Comparison of ENCODE assay signal across 8 cellular contexts in the genomic region with DNA sequence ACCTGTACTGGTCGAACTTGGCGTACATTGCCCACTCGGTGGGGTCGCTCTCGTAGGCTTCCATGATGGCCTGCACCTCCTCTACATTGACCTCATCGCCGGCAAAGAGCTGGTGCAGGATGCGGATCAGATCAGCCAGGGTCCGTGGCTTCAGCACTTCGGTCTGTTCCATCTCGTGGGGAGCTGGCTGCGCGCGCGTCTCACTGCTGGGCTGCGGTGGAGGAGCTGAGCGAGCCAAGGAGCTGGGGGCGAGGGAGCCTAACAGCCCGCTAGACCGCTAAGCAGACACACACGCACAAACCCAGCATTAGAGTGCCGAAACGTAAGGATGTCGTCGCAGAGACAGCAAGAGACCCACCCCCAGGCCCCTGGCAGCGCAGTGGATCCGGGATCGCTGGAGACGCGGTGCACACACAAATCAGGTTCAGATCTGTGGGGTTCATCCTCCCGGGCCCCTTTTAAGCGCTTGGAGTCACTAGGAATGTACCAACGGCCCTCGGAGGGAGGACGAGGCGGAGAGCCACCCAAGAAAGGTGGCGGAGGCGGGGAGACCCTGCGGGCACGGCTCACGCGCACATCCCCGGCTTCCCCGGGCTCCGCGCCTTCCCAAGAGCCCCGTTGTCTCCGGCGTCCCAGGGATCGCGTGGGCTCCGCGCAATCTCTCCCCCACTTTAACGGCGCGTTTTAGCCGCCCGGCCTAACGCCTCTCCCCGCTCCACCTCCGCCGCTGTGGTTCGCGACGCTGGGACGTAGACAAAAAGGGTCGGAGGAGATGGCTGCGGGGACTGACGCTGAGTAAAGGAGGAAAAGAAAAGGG. TPM values are rescaled to one million over a fixed set of nuclear protein-coding genes. Genes with fewer than 3 reads are reported as not detected.
A peak's percentile ranks its signal among the peaks of the same experiment; 100 is the strongest.
DNase-seq lines count a peak whose midpoint lies in the region; ATAC-seq and TF ChIP-seq lines count a peak whose summit lies in the region.

A gene (minus strand): TSS at position 434 of the 817 bp plus-strand sequence. CDS start 262 bp downstream, at position 172.

- WGBS in aorta, 2 donors: 0 to 1% methylated on average over 55 to 69 of the region's 69 CpGs

- no peaks in the 10 kb centered on the region for H3F3A ChIP-seq in PC-3 (ENCODE audit: low read length, unreplicated experiment)

- peaks cover 26% of the 10 kb centered on the region for H3K4me1 Mint-ChIP-seq in activated naive CD8-positive, alpha-beta T cell treated with anti-CD3 and anti-CD28 coated beads, Interleukin-2, amount 50 U/mL, for 24 hours
- H3K4me1 Mint-ChIP-seq in nephron progenitor cell: peaks cover 32% of the 10 kb centered on the region

- H3K36me3 ChIP-seq in MG63 (no peaks in the 10 kb centered on the region), aorta (ENCODE audit: control insufficient read depth in 1 of 2, insufficient read depth in 2 of 2, low read length in 1 of 2) (no peaks in the 10 kb centered on the region), PC-3 (ENCODE audit: low read depth, low read length) (no peaks in the 10 kb centered on the region)

- H4K20me1 ChIP-seq in PC-3 (ENCODE audit: low read length): no peaks in the 10 kb centered on the region

- no peak within 1 kb of the TSS for H2AFZ ChIP-seq in PC-3 (ENCODE audit: low read length)

- H3K27me3 ChIP-seq in MG63 (peaks cover 76% of the 10 kb centered on the region), aorta (ENCODE audit: control insufficient read depth in 1 of 2, insufficient read depth in 2 of 2, low read length in 1 of 2) (no peaks in the 10 kb centered on the region), PC-3 (ENCODE audit: low read length) (peaks cover 26% of the 10 kb centered on the region; the same call in 1 of the 2 replicates)

- H3K27ac ChIP-seq in aorta (ENCODE audit: low read depth in 1 of 2, low read length in 2 of 2) (peak within 1 kb of the TSS; percentile 62 to 80), PC-3 (ENCODE audit: low read length) (no peak within 1 kb of the TSS)

- no peaks in the 10 kb centered on the region for H3K9me3 Mint-ChIP-seq in activated naive CD8-positive, alpha-beta T cell treated with anti-CD3 and anti-CD28 coated beads, Interleukin-2, amount 50 U/mL, for 24 hours
- no peaks in the 10 kb centered on the region for H3K9me3 Mint-ChIP-seq in nephron progenitor cell

- intact Hi-C loops in aorta (cut with DNase I): loop anchor here in 1 of 2 donors (5.0 to 10.0 kb wide), 2 partner anchors 92 to 189 kb away; a partner anchor contains a TSS
- intact Hi-C loops in PC-3 (cut with micrococcal nuclease): no loop called here

- no peak within 1 kb of the TSS for H3K4me2 ChIP-seq in PC-3 (ENCODE audit: low read length)

- no peaks in the 10 kb centered on the region for H3K36me3 Mint-ChIP-seq in activated naive CD8-positive, alpha-beta T cell treated with anti-CD3 and anti-CD28 coated beads, Interleukin-2, amount 50 U/mL, for 24 hours (ENCODE audit: low read depth)
- peaks cover 24% of the 10 kb centered on the region for H3K36me3 Mint-ChIP-seq in nephron progenitor cell (ENCODE audit: low read depth)

- H3K9me2 ChIP-seq in PC-3 (replicated peaks; ENCODE audit: low read length): no peaks in the 10 kb centered on the region

- H3K27me3 Mint-ChIP-seq in activated naive CD8-positive, alpha-beta T cell treated with anti-CD3 and anti-CD28 coated beads, Interleukin-2, amount 50 U/mL, for 24 hours: peaks cover 70% of the 10 kb centered on the region
- peaks cover 35% of the 10 kb centered on the region for H3K27me3 Mint-ChIP-seq in nephron progenitor cell (ENCODE audit: low read depth, poor library complexity)

- no peaks in the 10 kb centered on the region for H3K79me2 ChIP-seq in PC-3 (ENCODE audit: low read length)

- TF ChIP-seq CTCF in nephron progenitor cell (IDR thresholded peaks at IDR 0.05) (no peak), PC-3 (conservative IDR thresholded peaks at IDR 0.05; ENCODE audit: low read depth, low read length) (no peak)

- H3K4me3 ChIP-seq in MG63 (peak within 1 kb of the TSS; percentile 28), aorta (ENCODE audit: low read length in 2 of 2) (peak within 1 kb of the TSS; percentile 16 to 65), PC-3 (ENCODE audit: low read length) (no peak within 1 kb of the TSS)

- no peak within 1 kb of the TSS for H3K27ac Mint-ChIP-seq in activated naive CD8-positive, alpha-beta T cell treated with anti-CD3 and anti-CD28 coated beads, Interleukin-2, amount 50 U/mL, for 24 hours
- peak within 1 kb of the TSS; percentile 95 for H3K27ac Mint-ChIP-seq in nephron progenitor cell

- ATAC-seq in activated naive CD8-positive, alpha-beta T cell treated with anti-CD3 and anti-CD28 coated beads, Interleukin-2, amount 50 U/mL, for 24 hours: peak; percentile 68
- peak; percentile 91 for ATAC-seq in aorta (ENCODE audit: low FRiP score)
- no peak for ATAC-seq in PC-3
- no peak for ATAC-seq in HG03175 (IDR thresholded peaks at IDR 0.05; ENCODE audit: unreplicated experiment)

- no peak within 1 kb of the TSS for H3K9ac ChIP-seq in PC-3 (ENCODE audit: low read length)

- peak within 1 kb of the TSS; percentile 74 for H3K4me3 Mint-ChIP-seq in activated naive CD8-positive, alpha-beta T cell treated with anti-CD3 and anti-CD28 coated beads, Interleukin-2, amount 50 U/mL, for 24 hours
- H3K4me3 Mint-ChIP-seq in nephron progenitor cell: peak within 1 kb of the TSS; percentile 96

- H3K4me1 ChIP-seq in aorta (ENCODE audit: control insufficient read depth in 1 of 2, insufficient read depth in 2 of 2, low read length in 2 of 2): peaks cover 0 to 6% of the 10 kb centered on the region in 2 donors
- no peaks in the 10 kb centered on the region for H3K4me1 ChIP-seq in PC-3 (ENCODE audit: insufficient read depth, low read length)

- POLR2A ChIA-PET in PC-3 (lab: Charles Lee; ENCODE audit: unreplicated experiment): no interaction called here

- BruUV-seq in PC-3 (replicated peaks; lab: Mats Ljungman, UMichigan): no TSS peak

- H3K9me3 ChIP-seq in MG63: no peaks in the 10 kb centered on the region
- H3K9me3 ChIP-seq in aorta (ENCODE audit: control insufficient read depth, low read length): no peaks in the 10 kb centered on the region
- no peaks in the 10 kb centered on the region for H3K9me3 ChIP-seq in PC-3 (ENCODE audit: low read length)

- DNase-seq in ELR (ENCODE audit: low read depth) (peak; percentile 68), MG63 (peak; percentile 57), glomerular visceral epithelial cell (ENCODE audit: extremely low spot score) (peak; percentile 26), nephron progenitor cell (peak; percentile 76), aorta (peak; percentile 77 to 88), PC-3 (no peak)
- peak; percentile 39 for DNase-seq in activated naive CD8-positive, alpha-beta T cell treated with anti-CD3 and anti-CD28 coated beads, Interleukin-2, amount 50 U/mL, for 24 hours

- CTCF ChIA-PET in PC-3 (lab: Charles Lee): no interaction called here

RNA-seq across cellular contexts. Expression of the gene that starts here (rescaled TPM):
- not detected in 2 replicates for total RNA-seq in MG63 (2014; rRNA removed; shearing (Covaris generic); ENCODE audit: low replicate concordance)
- 10 to 100 TPM; 11.6 to 27.7 TPM for total RNA-seq in aorta
- 10 to 100 TPM; 93.9 to 97.9 TPM for polyA plus RNA-seq in aorta
- not detected in 2 replicates for total RNA-seq in PC-3 (2014; rRNA removed)

Comparison
In these comparisons a context has a peak if more than half of its experiments do, and no peak if none do; other contexts are left out.
1. RNA of the gene that starts here (total RNA-seq): 11.6 to 27.7 TPM in aorta; not detected in MG63 and not detected in PC-3; every median in the first group is over 10 times any median in the second.
2. Peak in DNase-seq and H3K4me3 ChIP-seq in MG63; RNA of the gene not detected or under 1 TPM.
3. ATAC-seq: peak in activated naive CD8-positive, alpha-beta T cell treated with anti-CD3 and anti-CD28 coated beads, Interleukin-2, amount 50 U/mL, for 24 hours (single experiment) and aorta (single experiment); none in PC-3 (single experiment) and HG03175 (single experiment).